8 cellular contexts compared by ENCODE assay signal in genomic region chr22:36239150-36239400, GRCh38. TPM values are rescaled to one million over a fixed set of nuclear protein-coding genes. Genes with fewer than 3 reads are reported as not detected.
A peak's percentile ranks its signal among the peaks of the same experiment; 100 is the strongest.
DNase-seq lines count a peak whose midpoint lies in the region; ATAC-seq, FAIRE-seq and TF ChIP-seq lines count a peak whose summit lies in the region.

No MANE protein-coding gene starts in this region.

- peaks cover 50 to 56% of the 10 kb centered on the region in 2 donors for H3K4me1 Mint-ChIP-seq in effector memory CD8-positive, alpha-beta T cell (ENCODE audit: low read depth in 2 of 2)
- H3K4me1 Mint-ChIP-seq in natural killer cell, result peaks cover 54 to 57% of the 10 kb centered on the region in 2 donors

- no peaks in the 10 kb centered on the region for H3K9me3 ChIP-seq in OCI-LY7 (ENCODE audit: low read length)

- H3K79me2 ChIP-seq in OCI-LY7 (ENCODE audit: insufficient read depth, low read depth, low read length), result no peaks in the 10 kb centered on the region

- intact Hi-C loops in OCI-LY7 (cut with micrococcal nuclease; ENCODE audit: unreplicated experiment), result loop anchor here (5.0 kb wide), 1 partner anchor 77 kb away; the partner anchor contains the start of gene APOL3
- intact Hi-C loops in natural killer cell (cut with micrococcal nuclease), result loop anchor here (5.0 kb wide), 2 partner anchors 38 to 77 kb away; partner anchors contain the start of gene APOL3

- POLR2A ChIA-PET in OCI-LY7 (lab: Charles Lee), result interaction anchor here (0.6 to 1.3 kb wide), 4 partner anchors 32 to 291 kb away, joined by 3 to 4 read pairs (median 3); no protein-coding TSS in a partner anchor

- TF ChIP-seq CTCF in OCI-LY7 (conservative IDR thresholded peaks at IDR 0.05; ENCODE audit: low read length), result no peak
- TF ChIP-seq CTCF in natural killer cell (IDR thresholded peaks at IDR 0.05), result no peak

- TSS peak; percentile 63 for BruUV-seq in OCI-LY7 (replicated peaks; lab: Mats Ljungman, UMichigan)

- H4K20me1 ChIP-seq in OCI-LY7 (ENCODE audit: insufficient read depth, low read length), result no peaks in the 10 kb centered on the region

- DNase-seq in OCI-LY7 (ENCODE audit: low spot score) (no peak), natural killer cell (no peak), NCI-H146 (lab: John Stamatoyannopoulos, UW) (no peak), GM19239 (ENCODE audit: insufficient read length, low spot score) (no peak)
- DNase-seq in effector memory CD8-positive, alpha-beta T cell, result no peak

- peak overlapping the region; percentile 76 for H3K4me3 ChIP-seq in OCI-LY7 (ENCODE audit: low read depth, low read length, poor library complexity, severe bottlenecking)

- peaks cover 16% of the 10 kb centered on the region; the same call in 1 of the 2 replicates for H3K36me3 ChIP-seq in OCI-LY7 (ENCODE audit: insufficient read depth, low read length)

- peak overlapping the region; percentile 62 for H2AFZ ChIP-seq in OCI-LY7 (ENCODE audit: low read length)

- peak overlapping the region; percentile 79 for H3K4me2 ChIP-seq in OCI-LY7 (ENCODE audit: low read length)

- H3K36me3 Mint-ChIP-seq in effector memory CD8-positive, alpha-beta T cell (ENCODE audit: insufficient read depth), result peaks cover 32% of the 10 kb centered on the region
- peaks cover 11% of the 10 kb centered on the region for H3K36me3 Mint-ChIP-seq in natural killer cell

- no peaks in the 10 kb centered on the region for H3K27me3 Mint-ChIP-seq in effector memory CD8-positive, alpha-beta T cell
- H3K27me3 Mint-ChIP-seq in natural killer cell (ENCODE audit: low read depth in 2 of 2), result no peaks in the 10 kb centered on the region

- H3K27ac ChIP-seq in OCI-LY7 (ENCODE audit: low read depth, low read length, poor library complexity, severe bottlenecking), result peak overlapping the region; percentile 23

- H3K9me2 ChIP-seq in OCI-LY7 (ENCODE audit: insufficient read depth, low read length), result no peaks in the 10 kb centered on the region

- ATAC-seq in GM19467 (IDR thresholded peaks at IDR 0.05; ENCODE audit: unreplicated experiment) (peak; percentile 14), natural killer cell (peak in 2 of 3 donors; percentile 15 to 20), HG03025 (IDR thresholded peaks at IDR 0.05; ENCODE audit: low FRiP score, unreplicated experiment) (no peak), GM18511 (IDR thresholded peaks at IDR 0.05; ENCODE audit: unreplicated experiment) (no peak)
- ATAC-seq in effector memory CD8-positive, alpha-beta T cell (replicated peaks), result peak; percentile 28

- peaks cover 0 to 2% of the 10 kb centered on the region in 2 donors for H3K9me3 Mint-ChIP-seq in effector memory CD8-positive, alpha-beta T cell
- H3K9me3 Mint-ChIP-seq in natural killer cell, result peaks cover 0 to 3% of the 10 kb centered on the region in 2 donors

- H3K27ac Mint-ChIP-seq in effector memory CD8-positive, alpha-beta T cell, result peak overlapping the region; percentile 98 to 99
- H3K27ac Mint-ChIP-seq in natural killer cell, result peak overlapping the region; percentile 98

- peaks cover 21% of the 10 kb centered on the region for H3K4me1 ChIP-seq in OCI-LY7 (ENCODE audit: insufficient read depth, low read length, poor library complexity, severe bottlenecking)

- no peak for FAIRE-seq in GM19239 (lab: Jason Lieb, UNC)

- H3K4me3 Mint-ChIP-seq in effector memory CD8-positive, alpha-beta T cell, result peak overlapping the region; percentile 97 to 99
- H3K4me3 Mint-ChIP-seq in natural killer cell, result peak overlapping the region; percentile 99

- CTCF ChIA-PET in OCI-LY7 (lab: Charles Lee; ENCODE audit: unreplicated experiment), result interaction anchor here (0.8 to 1.5 kb wide), 2 partner anchors 79 to 231 kb away, joined by 3 to 4 read pairs; partner anchors contain the start of gene APOL3

RNA-seq across cellular contexts. Expression of gene APOL2, which starts 0.3 kb away (rescaled TPM):
- 11.8 and 14.9 TPM in 2 replicates for total RNA-seq in OCI-LY7 (2014; rRNA removed; shearing (Covaris generic))
- 9.1 and 12.4 TPM in 2 replicates for total RNA-seq in OCI-LY7 (2022)
- total RNA-seq in natural killer cell, result 100 to 1,000 TPM in 1 of 3 donors, 10 to 100 TPM in 2; 51.7 to 112 (median 67.2) TPM

RNA-seq across cellular contexts. Expression of gene APOL1, which starts 13.9 kb away (rescaled TPM):
- total RNA-seq in OCI-LY7 (2014; rRNA removed; shearing (Covaris generic)), result 0.47 and 0.64 TPM in 2 replicates
- total RNA-seq in OCI-LY7 (2022) (0.42 and 0.65 TPM in 2 replicates), natural killer cell (10 to 100 TPM; 39.5 to 51.2 (median 49.6) TPM)

RNA-seq across cellular contexts. Expression of gene APOL4, which starts 37.5 kb away (rescaled TPM):
- total RNA-seq in OCI-LY7 (2014; rRNA removed; shearing (Covaris generic)), result not detected in 2 replicates
- total RNA-seq in OCI-LY7 (2022) (not detected in 2 replicates), natural killer cell (under 1 TPM in 1 of 3 donors, not detected in 2; 0.70 TPM)

Comparison
In these comparisons a context has a peak if more than half of its experiments do, and no peak if none do; other contexts are left out.
1. ATAC-seq: peak in GM19467 (single experiment), effector memory CD8-positive, alpha-beta T cell (single experiment) and natural killer cell (2 of 3); none in HG03025 (single experiment) and GM18511 (single experiment).
2. RNA of gene APOL1, which starts 13.9 kb away (total RNA-seq): 39.5 to 51.2 TPM in natural killer cell; 0.42 to 0.65 TPM in OCI-LY7; every median in the first group is over 10 times any median in the second.